ENCODE assay signal across 19 cellular contexts in genomic region chr4:102705391-102705935, GRCh38. TPM values are rescaled to one million over a fixed set of nuclear protein-coding genes. Genes with fewer than 3 reads are reported as not detected.
A peak's percentile ranks its signal among the peaks of the same experiment; 100 is the strongest.
DNase-seq lines count a peak whose midpoint lies in the region; ATAC-seq, FAIRE-seq and TF ChIP-seq lines count a peak whose summit lies in the region.
"Had no signal": no experiment of that assay in that cellular context is flagged by ENCODE, and none has a peak within 500 bp of the region (broad histone marks: within the 10 kb centered on the region; RNA-seq: fewer than 3 reads in every experiment).

No MANE protein-coding gene starts in this region.

- no peaks in the 10 kb centered on the region for H3K9me3 Mint-ChIP-seq in Calu3 (ENCODE audit: low read depth, unreplicated experiment)

- H3K36me3 Mint-ChIP-seq in Calu3 (ENCODE audit: insufficient read depth, unreplicated experiment) = peaks cover 3% of the 10 kb centered on the region

- TF ChIP-seq CTCF in K562 (IDR thresholded peaks at IDR 0.05 in 2 of 3, conservative IDR thresholded peaks at IDR 0.05 in 1 of 3; ENCODE audit: insufficient read depth in 2 of 3, low read depth in 1 of 3, low read length in 3 of 3) = no peak
- 0 out of 2 replicates have a peak, but pooled peaks have one; percentile 16 for TF ChIP-seq CTCF in HepG2 (CRISPR knock-in tag; IDR thresholded peaks at IDR 0.05)
- TF ChIP-seq CTCF in upper lobe of right lung (IDR thresholded peaks at IDR 0.05) = no peak
- no peak for TF ChIP-seq CTCF in Calu3 (IDR thresholded peaks at IDR 0.05; ENCODE audit: unreplicated experiment)

- H3K27ac Mint-ChIP-seq in Calu3 (ENCODE audit: unreplicated experiment) = no peak overlapping the region

- H3K27me3 ChIP-seq in K562 (ENCODE audit: control insufficient read depth in 2 of 2, insufficient read depth in 2 of 2, low read length in 2 of 2) (no peaks in the 10 kb centered on the region), HepG2 (ENCODE audit: control insufficient read depth in 1 of 2, insufficient read depth in 2 of 2, low read length in 2 of 2) (no peaks in the 10 kb centered on the region; a peak in 1 of 5 replicates), upper lobe of right lung (no peaks in the 10 kb centered on the region)

- CTCF ChIA-PET in K562 (lab: Yijun Ruan, JAX; ENCODE audit: low intra/inter-chr PET ratio) (no interaction called here), HepG2 (lab: Yijun Ruan, JAX; ENCODE audit: low intra/inter-chr PET ratio, low total read pairs) (no interaction called here), Calu3 (lab: Charles Lee) (no interaction called here)

- no peaks in the 10 kb centered on the region for H3K9me1 ChIP-seq in K562 (ENCODE audit: control insufficient read depth, insufficient read depth, low read length)

- H2AFZ ChIP-seq in K562 (ENCODE audit: low read depth, low read length) = no peak overlapping the region
- no peak overlapping the region for H2AFZ ChIP-seq in HepG2 (ENCODE audit: low read length)

- TF ChIP-seq POLR2A in GM12892 (IDR thresholded peaks at IDR 0.05; ENCODE audit: low read depth, low read length) (no peak), K562 (conservative IDR thresholded peaks at IDR 0.05) (no peak), HepG2 (IDR thresholded peaks at IDR 0.05; ENCODE audit: insufficient read depth in 1 of 2, low read depth in 2 of 2, low read length in 2 of 2) (no peak)

- H3K79me2 ChIP-seq in K562 (ENCODE audit: control insufficient read depth, insufficient read depth, low read length) = no peaks in the 10 kb centered on the region
- H3K79me2 ChIP-seq in HepG2 (ENCODE audit: insufficient read depth, low read length) = no peaks in the 10 kb centered on the region

- H3K9me3 ChIP-seq in K562 (replicated peaks; ENCODE audit: control insufficient read depth, insufficient read depth, low read depth, low read length) (no peaks in the 10 kb centered on the region), HepG2 (ENCODE audit: low read length) (no peaks in the 10 kb centered on the region), upper lobe of right lung (no peaks in the 10 kb centered on the region)

- no TSS peak for BruUV-seq in K562 (replicated peaks; lab: Mats Ljungman, UMichigan)
- no TSS peak for BruUV-seq in HepG2 (replicated peaks; lab: Mats Ljungman, UMichigan)
- no TSS peak for BruUV-seq in Calu3 (replicated peaks; lab: Mats Ljungman, UMichigan)

- WGBS in K562 (ENCODE audit: insufficient coverage, low coverage, missing lambda C conversion rate) = 83% methylated on average over 1 of the region's 1 CpG
- 100% methylated on average over 1 of the region's 1 CpG for WGBS in HepG2 (ENCODE audit: low lambda C conversion rate)

- H3K36me3 ChIP-seq in K562 (ENCODE audit: control insufficient read depth, insufficient read depth, low read length) = no peaks in the 10 kb centered on the region
- no peaks in the 10 kb centered on the region; a peak in 1 of 5 replicates for H3K36me3 ChIP-seq in HepG2 (replicated peaks in 1 of 2; ENCODE audit: control insufficient read depth in 1 of 2, insufficient read depth in 2 of 2, low read length in 2 of 2)
- no peaks in the 10 kb centered on the region for H3K36me3 ChIP-seq in upper lobe of right lung

- FAIRE-seq in GM12892 (lab: Jason Lieb, UNC) (peak; percentile 67), K562 (lab: Jason Lieb, UNC) (no peak), HepG2 (lab: Jason Lieb, UNC) (no peak)

- H3K4me3 Mint-ChIP-seq in Calu3 (ENCODE audit: low read depth, unreplicated experiment) = no peak overlapping the region

- DNase-seq in GM12892 (ENCODE audit: insufficient read length) (no peak), K562 (ENCODE audit: extremely low read depth in 1 of 4, low spot score in 3 of 4) (no peak), HepG2 (ENCODE audit: low spot score) (no peak), upper lobe of right lung (no peak), SIG-M5 treated with dmso at 0.1 percent for 504 hours (lab: John Stamatoyannopoulos, UW; ENCODE audit: unreplicated experiment) (no peak), ACHN (no peak), Calu3 (no peak)
- DNase-seq: AML-193, DND-41, GDM1, HCEC 1CT, KG1, NCI-H1417, NCI-H187 treated with DMSO at 0.1 percent for 48 hours, NCI-H226, NCI-H524, NCI-H82, SHP77 treated with DMSO at 0.1 percent for 48 hours had no signal

- H3K4me2 ChIP-seq in K562 (ENCODE audit: insufficient read depth, low read length) (no peak overlapping the region), HepG2 (ENCODE audit: low read depth, low read length) (no peak overlapping the region)

- H3K9ac ChIP-seq in K562 (ENCODE audit: insufficient read depth in 1 of 2, low read depth in 2 of 2, low read length in 2 of 2) (peak overlapping the region in 1 of 2 experiments; percentile 40; a peak in 1 of 4 replicates), HepG2 (ENCODE audit: insufficient read depth, low read depth, low read length) (no peak overlapping the region)

- TF ChIP-seq RAD21 in K562 (CRISPR knock-in tag; conservative IDR thresholded peaks at IDR 0.05 in 1 of 2, IDR thresholded peaks at IDR 0.05 in 1 of 2) (no peak), HepG2 (CRISPR knock-in tag; IDR thresholded peaks at IDR 0.05) (no peak)

- in situ Hi-C loops in K562 (cut with MboI) = no loop called here
- in situ Hi-C loops in HepG2 (cut with HindIII; ENCODE audit: extremely low pct_ligation_motif_present, low pct_unique_long_range_greater_than_20kb) = no loop called here
- in situ Hi-C loops in ACHN (cut with HindIII; ENCODE audit: low pct_ligation_motif_present, low pct_unique_long_range_greater_than_20kb, low sequenced_read_pairs) = no loop called here

- H3K27me3 Mint-ChIP-seq in Calu3 (ENCODE audit: unreplicated experiment) = no peaks in the 10 kb centered on the region

- ATAC-seq in K562 (peak; percentile 40; the same call in 1 of the 3 replicates), HepG2 (peak; percentile 87), upper lobe of right lung (peak; percentile 24)

- H3K4me1 ChIP-seq in K562 (replicated peaks in 1 of 2; ENCODE audit: control insufficient read depth in 2 of 2, insufficient read depth in 2 of 2, low read length in 2 of 2) (no peaks in the 10 kb centered on the region), HepG2 (ENCODE audit: insufficient read depth, low read length) (no peaks in the 10 kb centered on the region), upper lobe of right lung (no peaks in the 10 kb centered on the region)

- H4K20me1 ChIP-seq in K562 (replicated peaks; ENCODE audit: control insufficient read depth, insufficient read depth, low read length) = no peaks in the 10 kb centered on the region
- H4K20me1 ChIP-seq in HepG2 (ENCODE audit: insufficient read depth, low read length) = no peaks in the 10 kb centered on the region

- TF ChIP-seq EP300 in K562 (IDR thresholded peaks at IDR 0.05; ENCODE audit: low read length) (no peak), HepG2 (IDR thresholded peaks at IDR 0.05; ENCODE audit: low read depth in 2 of 2, low read length in 2 of 2) (no peak), HepG2 (CRISPR knock-in tag; IDR thresholded peaks at IDR 0.05; ENCODE audit: borderline replicate concordance) (no peak)

- H3K4me3 ChIP-seq in K562 (no peak overlapping the region), HepG2 (replicated peaks in 1 of 3; ENCODE audit: insufficient read depth in 1 of 3, low read depth in 2 of 3, low read length in 3 of 3) (no peak overlapping the region), upper lobe of right lung (no peak overlapping the region)

- intact Hi-C loops in K562 (cut with micrococcal nuclease) (no loop called here), HepG2 (cut with micrococcal nuclease; ENCODE audit: unreplicated experiment) (no loop called here), upper lobe of right lung (cut with DNase I) (no loop called here), Calu3 (cut with micrococcal nuclease; ENCODE audit: unreplicated experiment) (no loop called here)

- POLR2A ChIA-PET in K562 (lab: Yijun Ruan, JAX) = interaction anchor here (0.6 to 1.3 kb wide), 2 partner anchors 10 to 15 kb away, joined by 3 read pairs; no protein-coding TSS in a partner anchor
- POLR2A ChIA-PET in HepG2 (lab: Yijun Ruan, JAX) = no interaction called here

- no peak overlapping the region for H3K27ac ChIP-seq in K562 (ENCODE audit: extremely low read depth, low read depth, low read length)
- no peak overlapping the region for H3K27ac ChIP-seq in HepG2 (ENCODE audit: extremely low read length, insufficient read depth, low read length)
- H3K27ac ChIP-seq in upper lobe of right lung = no peak overlapping the region
- H3K27ac ChIP-seq: C4-2B had no signal

- no peaks in the 10 kb centered on the region for H3K4me1 Mint-ChIP-seq in Calu3 (ENCODE audit: low read depth, unreplicated experiment)

RNA-seq across cellular contexts. Expression of gene MANBA, which starts 55.3 kb away (rescaled TPM):
- polyA plus RNA-seq in GM12892 (2012; ENCODE audit: missing spikeins) = 19.6 TPM
- total RNA-seq in K562 (2011; cell fraction: chromatin; rRNA removed; ENCODE audit: low replicate concordance) = 13.7 and 32.2 TPM in 2 replicates
- 9.7 TPM in 2 replicates for total RNA-seq in K562 (2011; cell fraction: nucleolus; rRNA removed)
- total RNA-seq in K562 (2011; cell fraction: nucleoplasm; rRNA removed) = 15.8 and 21.3 TPM in 2 replicates
- 8.2 and 10.9 TPM in 2 replicates for total RNA-seq in K562 (2014; rRNA removed)
- 9.0 and 9.4 TPM in 2 replicates for total RNA-seq in K562 (2014; rRNA removed; fragmentation: Illumina TruSeq; extraction: Trizol)
- 12.9 and 13.3 TPM in 2 replicates for total RNA-seq in K562 (2015; rRNA removed; fragmentation: Illumina TruSeq; extraction: Trizol)
- total RNA-seq in K562 (2021) = 7.7 TPM in 2 replicates
- polyA plus RNA-seq in K562 (2011; rRNA removed) = 2.8 and 5.3 TPM in 2 replicates
- 4.7 and 6.0 TPM in 2 replicates for polyA plus RNA-seq in K562 (2011; cell fraction: cytosol; rRNA removed)
- polyA plus RNA-seq in K562 (2011; cell fraction: nucleus; rRNA removed) = 9.1 and 15.4 TPM in 2 replicates
- polyA plus RNA-seq in K562 (2012) = 9.1 and 18.3 TPM in 2 replicates
- 6.6 and 7.8 TPM in 2 replicates for polyA plus RNA-seq in K562 (2014; fragmentation: Illumina TruSeq; extraction: Trizol)
- polyA plus RNA-seq in K562 (2014; fragmentation: Nextera tagmentation; extraction: Ambion mirVana) = 1 to 10 TPM; 1.8 to 3.7 TPM
- polyA plus RNA-seq in K562 (2014; rRNA removed) = 4.7 and 6.1 TPM in 2 replicates
- 6.0 and 11.7 TPM in 2 replicates for polyA minus RNA-seq in K562 (2011; rRNA and poly(A)+ RNA removed)
- 5.5 and 7.5 TPM in 2 replicates for polyA minus RNA-seq in K562 (2011; cell fraction: cytosol; rRNA and poly(A)+ RNA removed)
- 14.5 and 20.7 TPM in 2 replicates for polyA minus RNA-seq in K562 (2011; cell fraction: nucleus; rRNA and poly(A)+ RNA removed)
- total RNA-seq in HepG2 (2016; rRNA removed; fragmentation: Illumina TruSeq; extraction: Trizol) = 17.1 and 33.3 TPM in 2 replicates
- total RNA-seq in HepG2 (2016; cell fraction: cytosol; rRNA removed; fragmentation: Illumina TruSeq; extraction: Trizol; ENCODE audit: low read depth) = 13.0 and 17.3 TPM in 2 replicates
- total RNA-seq in HepG2 (2016; cell fraction: insoluble cytoplasmic fraction; rRNA removed; fragmentation: Illumina TruSeq; extraction: Trizol) = 15.2 and 34.6 TPM in 2 replicates
- total RNA-seq in HepG2 (2016; cell fraction: membrane; rRNA removed; fragmentation: Illumina TruSeq; extraction: Trizol) = 11.0 and 13.6 TPM in 2 replicates
- total RNA-seq in HepG2 (2016; cell fraction: nucleus; rRNA removed; fragmentation: Illumina TruSeq; extraction: Trizol) = 32.1 and 36.1 TPM in 2 replicates
- 11.7 and 11.9 TPM in 2 replicates for polyA plus RNA-seq in HepG2 (2011; rRNA removed)
- 7.6 and 12.6 TPM in 2 replicates for polyA plus RNA-seq in HepG2 (2011; cell fraction: cytosol; rRNA removed)
- polyA plus RNA-seq in HepG2 (2011; cell fraction: nucleus; rRNA removed) = 17.6 and 20.6 TPM in 2 replicates
- polyA plus RNA-seq in HepG2 (2012) = 30.1 and 31.4 TPM in 2 replicates
- 1.2 and 1.4 TPM in 2 replicates for polyA plus RNA-seq in HepG2 (2016; cell fraction: cytosol; fragmentation: Illumina TruSeq; extraction: Trizol; ENCODE audit: low read depth)
- polyA plus RNA-seq in HepG2 (2016; cell fraction: insoluble cytoplasmic fraction; fragmentation: Illumina TruSeq; extraction: Trizol; ENCODE audit: low read depth) = 8.8 and 10.0 TPM in 2 replicates
- polyA plus RNA-seq in HepG2 (2016; cell fraction: membrane; fragmentation: Illumina TruSeq; extraction: Trizol; ENCODE audit: low read depth) = 3.3 and 3.9 TPM in 2 replicates
- polyA plus RNA-seq in HepG2 (2016; cell fraction: nucleus; fragmentation: Illumina TruSeq; extraction: Trizol; ENCODE audit: insufficient read depth, low read depth) = 28.0 and 30.1 TPM in 2 replicates
- 10.8 and 29.4 TPM in 2 replicates for polyA minus RNA-seq in HepG2 (2011; rRNA and poly(A)+ RNA removed; ENCODE audit: low replicate concordance)
- polyA minus RNA-seq in HepG2 (2011; cell fraction: cytosol; rRNA and poly(A)+ RNA removed) = 14.9 and 17.1 TPM in 2 replicates
- polyA minus RNA-seq in HepG2 (2011; cell fraction: nucleus; rRNA and poly(A)+ RNA removed) = 39.5 and 40.0 TPM in 2 replicates
- 56.0 TPM for total RNA-seq in upper lobe of right lung
- 11.7 and 13.6 TPM in 2 replicates for total RNA-seq in Calu3 (2022)

Comparison
In these comparisons a context has a peak if more than half of its experiments do, and no peak if none do; other contexts are left out.
1. ATAC-seq: peak in every context shown above with its lines; median percentile 87 in HepG2; 40 in K562; 24 in upper lobe of right lung.